11 cellular contexts compared by ENCODE assay signal in genomic region chr3:72977463-72977862, GRCh38. TPM values are rescaled to one million over a fixed set of nuclear protein-coding genes. Genes with fewer than 3 reads are reported as not detected.
DNase-seq lines count a peak whose midpoint lies in the region; ATAC-seq and TF ChIP-seq lines count a peak whose summit lies in the region.
"Had no signal": no experiment of that assay in that cellular context is flagged by ENCODE, and none has a peak within 500 bp of the region (broad histone marks: within the 10 kb centered on the region; RNA-seq: fewer than 3 reads in every experiment).

No MANE protein-coding gene starts in this region.

- no peaks in the 10 kb centered on the region for H3K36me3 ChIP-seq in DOHH2 (ENCODE audit: control insufficient read depth, low read length)

- no peaks in the 10 kb centered on the region for H3K36me3 Mint-ChIP-seq in activated T-helper 1 cell treated with anti-CD3 and anti-CD28 coated beads, Interleukin-12 subunit alpha, Interleukin-12 subunit beta, Interleukin-2, Interleukin-4 antibody, amounts not matched to agents 30 ng/mL and 10 ng/mL and 1 ng/mL, durations not matched to agents 14 hours and 24 hours and 36 hours (ENCODE audit: low read depth)

- DNase-seq in activated T-helper 1 cell treated with anti-CD3 and anti-CD28 coated beads, Interleukin-12 subunit alpha, Interleukin-12 subunit beta, Interleukin-2, Interleukin-4 antibody, amounts not matched to agents 30 ng/mL and 10 ng/mL and 1 ng/mL, durations not matched to agents 14 hours and 24 hours and 36 hours (ENCODE audit: low spot score), result no peak
- no peak for DNase-seq in DMS53 (lab: John Stamatoyannopoulos, UW)
- DNase-seq in Ammon's horn (ENCODE audit: low spot score), result no peak
- DNase-seq in T-helper 9 cell, result no peak
- DNase-seq in NCI-H526 (lab: John Stamatoyannopoulos, UW), result no peak
- DNase-seq: effector CD4-positive, alpha-beta T cell; right cardiac atrium had no signal

- no peaks in the 10 kb centered on the region for H4K20me1 ChIP-seq in DOHH2 (ENCODE audit: control insufficient read depth, insufficient read depth, low read depth, low read length)

- H3K27ac Mint-ChIP-seq in activated T-helper 1 cell treated with anti-CD3 and anti-CD28 coated beads, Interleukin-12 subunit alpha, Interleukin-12 subunit beta, Interleukin-2, Interleukin-4 antibody, amounts not matched to agents 30 ng/mL and 10 ng/mL and 1 ng/mL, durations not matched to agents 14 hours and 24 hours and 36 hours, result peak overlapping the region; percentile 85
- H3K27ac Mint-ChIP-seq: activated naive CD4-positive, alpha-beta T cell treated with anti-CD3 and anti-CD28 coated beads, Interleukin-2, amount 50 U/mL, for 24 hours had no signal

- H3K4me3 ChIP-seq in DOHH2 (ENCODE audit: low read length), result no peak overlapping the region

- peaks cover 4% of the 10 kb centered on the region for H3K27me3 Mint-ChIP-seq in activated T-helper 1 cell treated with anti-CD3 and anti-CD28 coated beads, Interleukin-12 subunit alpha, Interleukin-12 subunit beta, Interleukin-2, Interleukin-4 antibody, amounts not matched to agents 30 ng/mL and 10 ng/mL and 1 ng/mL, durations not matched to agents 14 hours and 24 hours and 36 hours (ENCODE audit: insufficient read depth)

- H3K4me2 ChIP-seq in DOHH2 (ENCODE audit: low read length), result peak overlapping the region; percentile 3

- no peaks in the 10 kb centered on the region for H3K9me3 ChIP-seq in DOHH2 (ENCODE audit: control insufficient read depth, insufficient read depth, low read length)

- no peak overlapping the region for H3K27ac ChIP-seq in DOHH2 (ENCODE audit: low read depth, low read length)

- no peaks in the 10 kb centered on the region for H3K27me3 ChIP-seq in DOHH2 (ENCODE audit: control insufficient read depth, low read length)

- peaks cover 24% of the 10 kb centered on the region for H3K4me1 Mint-ChIP-seq in activated T-helper 1 cell treated with anti-CD3 and anti-CD28 coated beads, Interleukin-12 subunit alpha, Interleukin-12 subunit beta, Interleukin-2, Interleukin-4 antibody, amounts not matched to agents 30 ng/mL and 10 ng/mL and 1 ng/mL, durations not matched to agents 14 hours and 24 hours and 36 hours (ENCODE audit: low read depth)

- ATAC-seq in GM19035 (IDR thresholded peaks at IDR 0.05; ENCODE audit: unreplicated experiment) (peak; percentile 76), HG03039 (IDR thresholded peaks at IDR 0.05; ENCODE audit: unreplicated experiment) (peak; percentile 58)
- ATAC-seq: right cardiac atrium had no signal

- no peaks in the 10 kb centered on the region for H3K9me2 ChIP-seq in DOHH2 (replicated peaks; ENCODE audit: control insufficient read depth, low read length)

- no peak for TF ChIP-seq CTCF in DOHH2 (IDR thresholded peaks at IDR 0.05; ENCODE audit: low read depth, low read length, poor library complexity, severe bottlenecking)

- no peaks in the 10 kb centered on the region for H3F3A ChIP-seq in DOHH2 (ENCODE audit: control insufficient read depth, insufficient read depth)

- no peak overlapping the region for H3K4me3 Mint-ChIP-seq in activated T-helper 1 cell treated with anti-CD3 and anti-CD28 coated beads, Interleukin-12 subunit alpha, Interleukin-12 subunit beta, Interleukin-2, Interleukin-4 antibody, amounts not matched to agents 30 ng/mL and 10 ng/mL and 1 ng/mL, durations not matched to agents 14 hours and 24 hours and 36 hours
- H3K4me3 Mint-ChIP-seq: activated naive CD4-positive, alpha-beta T cell treated with anti-CD3 and anti-CD28 coated beads, Interleukin-2, amount 50 U/mL, for 24 hours had no signal

- H3K9me3 Mint-ChIP-seq in activated T-helper 1 cell treated with anti-CD3 and anti-CD28 coated beads, Interleukin-12 subunit alpha, Interleukin-12 subunit beta, Interleukin-2, Interleukin-4 antibody, amounts not matched to agents 30 ng/mL and 10 ng/mL and 1 ng/mL, durations not matched to agents 14 hours and 24 hours and 36 hours, result no peaks in the 10 kb centered on the region
- H3K9me3 Mint-ChIP-seq: activated naive CD4-positive, alpha-beta T cell treated with anti-CD3 and anti-CD28 coated beads, Interleukin-2, amount 50 U/mL, for 24 hours had no signal

- H3K4me1 ChIP-seq in DOHH2 (ENCODE audit: control insufficient read depth, low read length), result peaks cover 14% of the 10 kb centered on the region

- intact Hi-C loops in activated T-helper 1 cell treated with anti-CD3 and anti-CD28 coated beads, Interleukin-12 subunit alpha, Interleukin-12 subunit beta, Interleukin-2, Interleukin-4 antibody, amounts not matched to agents 30 ng/mL and 10 ng/mL and 1 ng/mL, durations not matched to agents 14 hours and 24 hours and 36 hours (cut with micrococcal nuclease), result loop anchor here (1.0 to 5.0 kb wide), 7 partner anchors 12 to 1915 kb away; no protein-coding TSS in a partner anchor

- H3K79me2 ChIP-seq in DOHH2 (ENCODE audit: control insufficient read depth, low read length), result no peaks in the 10 kb centered on the region

RNA-seq across cellular contexts. Expression of gene PPP4R2, which starts 19.1 kb away (rescaled TPM):
- 113 and 125 TPM in 2 replicates for total RNA-seq in activated T-helper 1 cell treated with anti-CD3 and anti-CD28 coated beads, Interleukin-12 subunit alpha, Interleukin-12 subunit beta, Interleukin-2, Interleukin-4 antibody, amounts not matched to agents 30 ng/mL and 10 ng/mL and 1 ng/mL, durations not matched to agents 14 hours and 24 hours and 36 hours
